ENCODE assay signal across 8 cellular contexts in genomic region chr20:54062812-54063280, GRCh38. TPM values are rescaled to one million over a fixed set of nuclear protein-coding genes. Genes with fewer than 3 reads are reported as not detected.
DNase-seq lines count a peak whose midpoint lies in the region; ATAC-seq, FAIRE-seq and TF ChIP-seq lines count a peak whose summit lies in the region.

No MANE protein-coding gene starts in this region.

- no peak for FAIRE-seq in urothelium cell line (lab: Jason Lieb, UNC)

- H3K27me3 Mint-ChIP-seq in activated CD4-positive, alpha-beta T cell treated with anti-CD3 and anti-CD28 coated beads, Interleukin-2, amount 10 ng/mL, durations not matched to agents 24 days and 14 days: peaks cover 6% of the 10 kb centered on the region
- peaks cover 12% of the 10 kb centered on the region for H3K27me3 Mint-ChIP-seq in brain

- H3K4me3 Mint-ChIP-seq in activated CD4-positive, alpha-beta T cell treated with anti-CD3 and anti-CD28 coated beads, Interleukin-2, amount 10 ng/mL, durations not matched to agents 24 days and 14 days: no peak overlapping the region
- H3K4me3 Mint-ChIP-seq in brain: no peak overlapping the region

- DNase-seq in activated CD4-positive, alpha-beta T cell treated with anti-CD3 and anti-CD28 coated beads, Interleukin-2, amount 10 ng/mL, durations not matched to agents 24 days and 14 days: peak; percentile 72
- no peak for DNase-seq in activated CD4-positive, alpha-beta T cell treated with anti-CD3 and anti-CD28 coated beads, Interleukin-2, amount 50 U/mL, for 1 hour
- DNase-seq in NCI-H524 treated with DMSO at 0.1 percent for 48 hours (lab: John Stamatoyannopoulos, UW) (peak; percentile 19), kidney glomerular epithelial cell (lab: John Stamatoyannopoulos, UW) (peak; percentile 49), urothelium cell line (ENCODE audit: low spot score) (peak; percentile 76), mucosa of gallbladder (ENCODE audit: low spot score) (no peak)

- no peaks in the 10 kb centered on the region for H3K36me3 Mint-ChIP-seq in activated CD4-positive, alpha-beta T cell treated with anti-CD3 and anti-CD28 coated beads, Interleukin-2, amount 10 ng/mL, durations not matched to agents 24 days and 14 days (ENCODE audit: low read depth)
- no peaks in the 10 kb centered on the region for H3K36me3 Mint-ChIP-seq in brain

- no peak overlapping the region for H3K27ac Mint-ChIP-seq in activated CD4-positive, alpha-beta T cell treated with anti-CD3 and anti-CD28 coated beads, Interleukin-2, amount 10 ng/mL, durations not matched to agents 24 days and 14 days
- H3K27ac Mint-ChIP-seq in brain: peak overlapping the region in 2 of 5 experiments; percentile 15 to 62

- no peaks in the 10 kb centered on the region for H3K9me3 Mint-ChIP-seq in activated CD4-positive, alpha-beta T cell treated with anti-CD3 and anti-CD28 coated beads, Interleukin-2, amount 10 ng/mL, durations not matched to agents 24 days and 14 days
- peaks cover 0 to 3% (median 0%) of the 10 kb centered on the region in 5 experiments for H3K9me3 Mint-ChIP-seq in brain

- ATAC-seq in HG02763 (IDR thresholded peaks at IDR 0.05; ENCODE audit: unreplicated experiment): peak; percentile 30

- TF ChIP-seq CTCF in brain (conservative IDR thresholded peaks at IDR 0.05): peak; percentile 63 to 71

- H3K4me1 Mint-ChIP-seq in activated CD4-positive, alpha-beta T cell treated with anti-CD3 and anti-CD28 coated beads, Interleukin-2, amount 10 ng/mL, durations not matched to agents 24 days and 14 days: peaks cover 5% of the 10 kb centered on the region
- H3K4me1 Mint-ChIP-seq in brain: peaks cover 30% of the 10 kb centered on the region

- intact Hi-C loops in activated CD4-positive, alpha-beta T cell treated with anti-CD3 and anti-CD28 coated beads, Interleukin-2, amount 10 ng/mL, durations not matched to agents 24 days and 14 days (cut with micrococcal nuclease): loop anchor here (2.0 kb wide), 2 partner anchors 114 to 484 kb away; no protein-coding TSS in a partner anchor

RNA-seq across cellular contexts. Expression of gene BCAS1, which starts 7.5 kb away (rescaled TPM):
- not detected in 2 replicates for total RNA-seq in activated CD4-positive, alpha-beta T cell treated with anti-CD3 and anti-CD28 coated beads, Interleukin-2, amount 10 ng/mL, durations not matched to agents 24 days and 14 days
- polyA plus RNA-seq in brain (ENCODE audit: insufficient read depth, low read depth, low replicate concordance): 102 TPM
- total RNA-seq in mucosa of gallbladder: 13.2 TPM

Comparison
In these comparisons a context has a peak if more than half of its experiments do, and no peak if none do; other contexts are left out.
1. DNase-seq: peak in activated CD4-positive, alpha-beta T cell treated with anti-CD3 and anti-CD28 coated beads, Interleukin-2, amount 10 ng/mL, durations not matched to agents 24 days and 14 days (single experiment), NCI-H524 treated with DMSO at 0.1 percent for 48 hours (single experiment), kidney glomerular epithelial cell (single experiment) and urothelium cell line (single experiment); none in activated CD4-positive, alpha-beta T cell treated with anti-CD3 and anti-CD28 coated beads, Interleukin-2, amount 50 U/mL, for 1 hour (single experiment) and mucosa of gallbladder (single experiment).
2. RNA of gene BCAS1, which starts 7.5 kb away (total RNA-seq): 13.2 TPM in mucosa of gallbladder (single experiment); not detected in activated CD4-positive, alpha-beta T cell treated with anti-CD3 and anti-CD28 coated beads, Interleukin-2, amount 10 ng/mL, durations not matched to agents 24 days and 14 days; every median in the first group is over 10 times any median in the second.